In the genomic region with DNA sequence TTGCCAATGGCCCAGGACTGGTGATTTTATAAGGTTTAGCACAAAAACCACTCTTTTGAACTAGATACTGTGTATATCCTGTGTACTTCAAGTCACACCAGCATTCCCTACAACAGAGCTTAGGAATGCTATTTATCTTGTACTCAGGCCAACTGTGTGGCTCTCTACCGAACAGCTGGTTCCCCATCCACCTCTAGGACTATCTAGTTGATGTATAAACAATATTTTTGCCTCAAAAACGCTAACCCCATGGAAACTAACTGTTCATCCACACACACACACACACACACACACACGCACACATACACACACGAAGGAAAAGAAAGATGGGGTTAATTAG, we compare ENCODE assay signal across 17 cellular contexts. TPM values are rescaled to one million over a fixed set of nuclear protein-coding genes. Genes with fewer than 3 reads are reported as not detected.
A peak's percentile ranks its signal among the peaks of the same experiment; 100 is the strongest.
DNase-seq lines count a peak whose midpoint lies in the region; TF ChIP-seq lines count a peak whose summit lies in the region.
"Had no signal": no experiment of that assay in that cellular context is flagged by ENCODE, and none has a peak within 500 bp of the region (broad histone marks: within the 10 kb centered on the region; RNA-seq: fewer than 3 reads in every experiment).

No MANE protein-coding gene starts in this region.

- peak overlapping the region in 3 of 5 experiments; percentile 39 to 46 (median 45) for H3K27ac Mint-ChIP-seq in brain
- H3K27ac Mint-ChIP-seq: activated T-helper 17 cell treated with anti-CD3 and anti-CD28 coated beads, Interleukin-2, amount 50 U/mL, for 72 hours; naive thymus-derived CD8-positive, alpha-beta T cell had no signal

- peaks cover 12% of the 10 kb centered on the region for H3K36me3 Mint-ChIP-seq in brain

- no peak for TF ChIP-seq CTCF in brain (conservative IDR thresholded peaks at IDR 0.05)

- H3K4me3 Mint-ChIP-seq in brain = no peak overlapping the region
- H3K4me3 Mint-ChIP-seq: activated T-helper 17 cell treated with anti-CD3 and anti-CD28 coated beads, Interleukin-2, amount 50 U/mL, for 72 hours; naive thymus-derived CD8-positive, alpha-beta T cell had no signal

- no peaks in the 10 kb centered on the region for H3K27me3 Mint-ChIP-seq in brain
- H3K27me3 Mint-ChIP-seq: activated T-helper 17 cell treated with anti-CD3 and anti-CD28 coated beads, Interleukin-2, amount 50 U/mL, for 72 hours; naive thymus-derived CD8-positive, alpha-beta T cell had no signal

- H3K9me3 Mint-ChIP-seq in brain = no peaks in the 10 kb centered on the region
- H3K9me3 Mint-ChIP-seq: activated T-helper 17 cell treated with anti-CD3 and anti-CD28 coated beads, Interleukin-2, amount 50 U/mL, for 72 hours; naive thymus-derived CD8-positive, alpha-beta T cell had no signal

- peaks cover 42% of the 10 kb centered on the region for H3K4me1 Mint-ChIP-seq in brain

- DNase-seq in NCI-H82 (lab: John Stamatoyannopoulos, UW) (peak; percentile 48), NCI-H82 treated with DMSO at 0.1 percent for 48 hours (lab: John Stamatoyannopoulos, UW; ENCODE audit: unreplicated experiment) (no peak), hepatic stellate cell (ENCODE audit: low spot score) (peak; percentile 68), skeletal muscle cell (ENCODE audit: low read depth) (peak; percentile 44), NCI-H2227 treated with DMSO at 0.1 percent for 48 hours (lab: John Stamatoyannopoulos, UW) (no peak), RPMI8226 (no peak), NOMO-1 (lab: John Stamatoyannopoulos, UW; ENCODE audit: unreplicated experiment in 2 of 2) (no peak)
- DNase-seq: 8988T; central memory CD4-positive, alpha-beta T cell; DMS 273 treated with DMSO at 0.1 percent for 48 hours; Kasumi-1; naive thymus-derived CD8-positive, alpha-beta T cell; NCI-H2029; stimulated activated CD4-positive, alpha-beta T cell treated with anti-CD3 and anti-CD28 coated beads, Interleukin-12 subunit alpha, Interleukin-12 subunit beta, amount 100 ng/mL, for 4 hours had no signal

- H3K4me3 ChIP-seq in skeletal muscle cell (ENCODE audit: low read depth, low read length) = no peak overlapping the region
- H3K4me3 ChIP-seq: tibial nerve had no signal

RNA-seq across cellular contexts. Expression of gene SLC45A3, which starts 28.7 kb away (rescaled TPM):
- 16.4 TPM for polyA plus RNA-seq in brain (ENCODE audit: insufficient read depth, low read depth, low replicate concordance)
- polyA plus RNA-seq: naive thymus-derived CD8-positive, alpha-beta T cell had no signal

RNA-seq across cellular contexts. Expression of gene NUCKS1, which starts 41.0 kb away (rescaled TPM):
- polyA plus RNA-seq in brain (ENCODE audit: insufficient read depth, low read depth, low replicate concordance) = 207 TPM

Comparison
In these comparisons a context has a peak if more than half of its experiments do, and no peak if none do; other contexts are left out.
1. DNase-seq: peak in NCI-H82 (single experiment), hepatic stellate cell (single experiment) and skeletal muscle cell (single experiment); none in NCI-H82 treated with DMSO at 0.1 percent for 48 hours (single experiment), NCI-H2227 treated with DMSO at 0.1 percent for 48 hours (single experiment), RPMI8226 (single experiment) and NOMO-1 (0 of 2).